9 cellular contexts compared by ENCODE assay signal in genomic region chr18:69948919-69949537, GRCh38. TPM values are rescaled to one million over a fixed set of nuclear protein-coding genes. Genes with fewer than 3 reads are reported as not detected.
DNase-seq lines count a peak whose midpoint lies in the region; ATAC-seq and TF ChIP-seq lines count a peak whose summit lies in the region.
"Had no signal": no experiment of that assay in that cellular context is flagged by ENCODE, and none has a peak within 500 bp of the region (broad histone marks: within the 10 kb centered on the region; RNA-seq: fewer than 3 reads in every experiment).

No MANE protein-coding gene starts in this region.

- no peak overlapping the region for H3K4me3 ChIP-seq in tibial nerve
- H3K4me3 ChIP-seq: BLaER1 treated with 17β-estradiol and CSF1 and Interleukin-3, amounts not matched to agents 10 nM and 100 nM had no signal

- H3K27me3 ChIP-seq in tibial nerve, result no peaks in the 10 kb centered on the region
- H3K27me3 ChIP-seq: BLaER1 treated with 17β-estradiol and CSF1 and Interleukin-3, amounts not matched to agents 10 nM and 100 nM had no signal

- WGBS in tibial nerve, 2 donors, result 47 to 51% methylated on average over 15 of the region's 15 CpGs

- no peak overlapping the region for H3K27ac Mint-ChIP-seq in memory B cell

- intact Hi-C loops in Right ventricle myocardium inferior (cut with DNase I) (no loop called here), cardiac septum (cut with DNase I) (no loop called here)

- no peak overlapping the region for H3K27ac ChIP-seq in tibial nerve

- peaks cover 0 to 10% (median 2%) of the 10 kb centered on the region in 4 donors for H3K4me1 ChIP-seq in tibial nerve

- H3K4me3 Mint-ChIP-seq in memory B cell, result no peak overlapping the region

- peaks cover 2% of the 10 kb centered on the region for H3K9me3 Mint-ChIP-seq in memory B cell

- peaks cover 3% of the 10 kb centered on the region for H3K36me3 Mint-ChIP-seq in memory B cell

- H3K4me1 Mint-ChIP-seq in memory B cell, result peaks cover 10% of the 10 kb centered on the region

- DNase-seq in Right ventricle myocardium inferior (ENCODE audit: missing footprints) (peak; percentile 76), cardiac septum (ENCODE audit: low spot score) (no peak), memory B cell (ENCODE audit: low spot score in 2 of 2) (no peak), NCI-H187 treated with DMSO at 0.1 percent for 48 hours (lab: John Stamatoyannopoulos, UW) (no peak), DMS153 (lab: John Stamatoyannopoulos, UW) (no peak), tibial nerve (ENCODE audit: low spot score in 2 of 2) (no peak)
- DNase-seq in activated CD8-positive, alpha-beta memory T cell treated with anti-CD3 and anti-CD28 coated beads, Interleukin-2, amount 50 U/mL, for 48 hours, result peak; percentile 77

- no peaks in the 10 kb centered on the region for H3K36me3 ChIP-seq in tibial nerve
- H3K36me3 ChIP-seq: BLaER1 treated with 17β-estradiol and CSF1 and Interleukin-3, amounts not matched to agents 10 nM and 100 nM had no signal

- TF ChIP-seq CTCF in tibial nerve (IDR thresholded peaks at IDR 0.05), result no peak

- no peak for TF ChIP-seq EP300 in tibial nerve (IDR thresholded peaks at IDR 0.05)

- no peaks in the 10 kb centered on the region for H3K27me3 Mint-ChIP-seq in memory B cell

- H3K9me3 ChIP-seq in tibial nerve, result peaks cover 0 to 4% (median 0%) of the 10 kb centered on the region in 4 donors

- ATAC-seq in Right ventricle myocardium inferior (peak; percentile 62), HG03139 (IDR thresholded peaks at IDR 0.05; ENCODE audit: unreplicated experiment) (peak; percentile 87), memory B cell (ENCODE audit: low read depth) (peak; percentile 89)

- no peak for TF ChIP-seq POLR2A in tibial nerve (IDR thresholded peaks at IDR 0.05)

RNA-seq across cellular contexts. Expression of gene CD226, which starts 1.4 kb away (rescaled TPM):
- 0.95 TPM for total RNA-seq in Right ventricle myocardium inferior
- 2.4 TPM for total RNA-seq in cardiac septum
- total RNA-seq in tibial nerve, result 1 to 10 TPM in 1 of 4 donors, under 1 TPM in 3; 0.39 to 1.1 (median 0.72) TPM

Comparison
In these comparisons a context has a peak if more than half of its experiments do, and no peak if none do; other contexts are left out.
1. DNase-seq: peak in Right ventricle myocardium inferior (single experiment) and activated CD8-positive, alpha-beta memory T cell treated with anti-CD3 and anti-CD28 coated beads, Interleukin-2, amount 50 U/mL, for 48 hours (single experiment); none in cardiac septum (single experiment), memory B cell (0 of 2), NCI-H187 treated with DMSO at 0.1 percent for 48 hours (single experiment), DMS153 (single experiment) and tibial nerve (0 of 2).
2. Peak in every context shown above with its lines, with median percentiles within 50 percentile points of each other: ATAC-seq.